In genomic region chr1:1325288-1326074, GRCh38 we compare ENCODE assay signal across 6 cellular contexts. TPM values are rescaled to one million over a fixed set of nuclear protein-coding genes. Genes with fewer than 3 reads are reported as not detected.
A peak's percentile ranks its signal among the peaks of the same experiment; 100 is the strongest.
DNase-seq lines count a peak whose midpoint lies in the region; TF ChIP-seq lines count a peak whose summit lies in the region.

No MANE protein-coding gene starts in this region.

- 47 to 48% methylated on average over 9 to 10 of the region's 16 CpGs for WGBS in tibial nerve, 2 donors

- H3K4me3 ChIP-seq in tibial nerve, result peak overlapping the region; percentile 85 to 97 (median 90)

- no peak for DNase-seq in activated CD4-positive, alpha-beta T cell treated with anti-CD3 and anti-CD28 coated beads, Interleukin-2, amount 10 ng/mL, durations not matched to agents 7 days and 5 days
- DNase-seq in activated CD4-positive, alpha-beta T cell treated with anti-CD3 and anti-CD28 coated beads for 48 hours, result no peak
- DNase-seq in glutamatergic neuron (no peak), tibial nerve (ENCODE audit: low spot score in 2 of 2) (no peak), NCI-H2081 treated with DMSO at 0.1 percent for 48 hours (lab: John Stamatoyannopoulos, UW) (no peak), NCI-H82 treated with DMSO at 0.1 percent for 48 hours (lab: John Stamatoyannopoulos, UW; ENCODE audit: unreplicated experiment) (no peak)

- TF ChIP-seq EP300 in tibial nerve (IDR thresholded peaks at IDR 0.05), result no peak

- H3K9me3 Mint-ChIP-seq in activated CD4-positive, alpha-beta T cell treated with anti-CD3 and anti-CD28 coated beads, Interleukin-2, amount 10 ng/mL, durations not matched to agents 7 days and 5 days, result no peaks in the 10 kb centered on the region
- peaks cover 13% of the 10 kb centered on the region for H3K9me3 Mint-ChIP-seq in glutamatergic neuron (ENCODE audit: unreplicated experiment)

- TF ChIP-seq CTCF in glutamatergic neuron (IDR thresholded peaks at IDR 0.05; ENCODE audit: partially characterized antibody, unreplicated experiment) (no peak), tibial nerve (IDR thresholded peaks at IDR 0.05) (no peak)

- peak overlapping the region; percentile 75 for H3K4me3 Mint-ChIP-seq in activated CD4-positive, alpha-beta T cell treated with anti-CD3 and anti-CD28 coated beads, Interleukin-2, amount 10 ng/mL, durations not matched to agents 7 days and 5 days
- peak overlapping the region; percentile 69 for H3K4me3 Mint-ChIP-seq in glutamatergic neuron (ENCODE audit: unreplicated experiment)

- H3K4me1 ChIP-seq in tibial nerve, result peaks cover 0 to 66% (median 34%) of the 10 kb centered on the region in 4 donors

- peak overlapping the region; percentile 85 for H3K27ac Mint-ChIP-seq in activated CD4-positive, alpha-beta T cell treated with anti-CD3 and anti-CD28 coated beads, Interleukin-2, amount 10 ng/mL, durations not matched to agents 7 days and 5 days
- H3K27ac Mint-ChIP-seq in glutamatergic neuron (ENCODE audit: unreplicated experiment), result no peak overlapping the region

- no peaks in the 10 kb centered on the region for H3K27me3 Mint-ChIP-seq in activated CD4-positive, alpha-beta T cell treated with anti-CD3 and anti-CD28 coated beads, Interleukin-2, amount 10 ng/mL, durations not matched to agents 7 days and 5 days
- peaks cover 11% of the 10 kb centered on the region for H3K27me3 Mint-ChIP-seq in glutamatergic neuron (ENCODE audit: unreplicated experiment)

- POLR2A ChIA-PET in activated CD4-positive, alpha-beta T cell treated with anti-CD3 and anti-CD28 coated beads, Interleukin-2, amount 10 ng/mL, durations not matched to agents 7 days and 5 days (lab: Charles Lee), result no interaction called here

- peak overlapping the region; percentile 61 to 92 (median 88) for H3K27ac ChIP-seq in tibial nerve

- H3K27me3 ChIP-seq in tibial nerve, result no peaks in the 10 kb centered on the region

- CTCF ChIA-PET in activated CD4-positive, alpha-beta T cell treated with anti-CD3 and anti-CD28 coated beads, Interleukin-2, amount 10 ng/mL, durations not matched to agents 7 days and 5 days (lab: Charles Lee), result interaction anchor here (0.9 kb wide), 1 partner anchor 23 kb away, joined by 3 read pairs; no protein-coding TSS in a partner anchor

- peaks cover 27% of the 10 kb centered on the region for H3K4me1 Mint-ChIP-seq in activated CD4-positive, alpha-beta T cell treated with anti-CD3 and anti-CD28 coated beads, Interleukin-2, amount 10 ng/mL, durations not matched to agents 7 days and 5 days
- H3K4me1 Mint-ChIP-seq in glutamatergic neuron (ENCODE audit: low read depth, unreplicated experiment), result peaks cover 12% of the 10 kb centered on the region

- peaks cover 0 to 38% (median 7%) of the 10 kb centered on the region in 3 donors for H3K36me3 ChIP-seq in tibial nerve

- H3K36me3 Mint-ChIP-seq in activated CD4-positive, alpha-beta T cell treated with anti-CD3 and anti-CD28 coated beads, Interleukin-2, amount 10 ng/mL, durations not matched to agents 7 days and 5 days (ENCODE audit: low read depth), result peaks cover 5% of the 10 kb centered on the region
- no peaks in the 10 kb centered on the region for H3K36me3 Mint-ChIP-seq in glutamatergic neuron (ENCODE audit: unreplicated experiment)

- H3K9me3 ChIP-seq in tibial nerve, result no peaks in the 10 kb centered on the region

- no peak for TF ChIP-seq POLR2A in tibial nerve (IDR thresholded peaks at IDR 0.05)

RNA-seq across cellular contexts. Expression of gene CPTP, which starts 0.9 kb away (rescaled TPM):
- 10 to 100 TPM; 25.2 to 27.6 TPM for total RNA-seq in activated CD4-positive, alpha-beta T cell treated with anti-CD3 and anti-CD28 coated beads, Interleukin-2, amount 10 ng/mL, durations not matched to agents 7 days and 5 days
- 18.7 TPM for total RNA-seq in glutamatergic neuron (ENCODE audit: unreplicated experiment)
- total RNA-seq in tibial nerve, result 10 to 100 TPM; 12.0 to 24.9 (median 18.8) TPM

RNA-seq across cellular contexts. Expression of gene INTS11, which starts 1.0 kb away (rescaled TPM):
- 100 to 1,000 TPM; 123 to 126 TPM for total RNA-seq in activated CD4-positive, alpha-beta T cell treated with anti-CD3 and anti-CD28 coated beads, Interleukin-2, amount 10 ng/mL, durations not matched to agents 7 days and 5 days
- 147 TPM for total RNA-seq in glutamatergic neuron (ENCODE audit: unreplicated experiment)
- 100 to 1,000 TPM; 118 to 241 (median 157) TPM for total RNA-seq in tibial nerve

RNA-seq across cellular contexts. Expression of gene TAS1R3, which starts 5.6 kb away (rescaled TPM):
- total RNA-seq in activated CD4-positive, alpha-beta T cell treated with anti-CD3 and anti-CD28 coated beads, Interleukin-2, amount 10 ng/mL, durations not matched to agents 7 days and 5 days, result 1 to 10 TPM; 3.1 to 3.7 TPM
- total RNA-seq in glutamatergic neuron (ENCODE audit: unreplicated experiment) (1.3 TPM), tibial nerve (1 to 10 TPM in 1 of 4 donors, under 1 TPM in 3; 0.21 to 1.2 (median 0.63) TPM)

RNA-seq across cellular contexts. Expression of gene PUSL1, which starts 17.1 kb away (rescaled TPM):
- total RNA-seq in activated CD4-positive, alpha-beta T cell treated with anti-CD3 and anti-CD28 coated beads, Interleukin-2, amount 10 ng/mL, durations not matched to agents 7 days and 5 days, result 10 to 100 TPM; 18.9 to 24.4 TPM
- 45.5 TPM for total RNA-seq in glutamatergic neuron (ENCODE audit: unreplicated experiment)
- 10 to 100 TPM; 17.5 to 22.2 (median 19.7) TPM for total RNA-seq in tibial nerve

RNA-seq across cellular contexts. Expression of gene ACAP3, which starts 17.8 kb away (rescaled TPM):
- 10 to 100 TPM; 69.5 to 92.1 TPM for total RNA-seq in activated CD4-positive, alpha-beta T cell treated with anti-CD3 and anti-CD28 coated beads, Interleukin-2, amount 10 ng/mL, durations not matched to agents 7 days and 5 days
- total RNA-seq in glutamatergic neuron (ENCODE audit: unreplicated experiment) (1,099 TPM), tibial nerve (100 to 1,000 TPM in 1 of 4 donors, 10 to 100 TPM in 3; 34.3 to 125 (median 69.6) TPM)
